Comparison of ENCODE assay signal across 9 cellular contexts in the genomic region with DNA sequence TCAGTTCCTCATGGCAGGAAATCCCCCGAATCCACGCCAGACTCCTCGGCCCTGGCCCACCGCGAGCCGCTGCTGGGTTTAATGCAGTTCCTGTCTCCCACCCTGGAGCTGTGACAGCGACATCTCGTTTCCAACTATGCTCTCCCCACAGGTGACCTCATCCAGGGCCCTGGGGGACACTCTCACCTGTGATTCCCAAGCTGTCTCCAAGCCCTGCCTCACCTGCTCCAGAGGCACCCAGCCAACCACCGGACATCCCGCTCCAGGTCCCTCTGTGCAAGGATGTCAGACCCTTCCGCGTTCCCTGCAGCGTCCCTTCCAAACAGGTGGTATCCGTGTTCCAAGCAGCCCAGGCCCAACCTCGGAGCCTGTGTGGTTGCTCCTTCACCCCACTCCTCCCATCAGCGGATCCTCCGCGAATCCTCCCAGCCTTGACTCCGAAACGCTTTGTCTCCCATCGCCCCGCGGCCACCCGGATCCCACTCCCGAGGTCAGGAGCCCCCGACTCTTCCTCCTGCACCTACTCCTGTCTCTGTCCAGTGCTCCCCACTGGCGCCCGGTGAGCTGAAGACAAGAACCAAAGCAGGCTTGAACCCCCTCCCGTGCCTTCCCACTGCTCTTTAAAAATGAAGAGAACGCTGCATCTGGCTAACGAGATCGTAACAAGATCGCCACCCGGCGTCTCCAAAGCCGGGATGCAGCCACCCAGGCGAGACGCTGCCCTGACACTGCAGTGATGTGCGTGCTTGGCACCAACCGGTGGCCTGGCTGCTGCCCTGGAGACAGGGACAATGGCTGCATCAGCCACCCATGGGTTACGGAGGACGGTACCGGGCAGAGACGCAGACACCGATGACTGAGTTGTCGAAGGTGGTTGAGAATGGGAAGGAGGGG.
DNase-seq lines count a peak whose midpoint lies in the region; ATAC-seq and TF ChIP-seq lines count a peak whose summit lies in the region.
"Had no signal": no experiment of that assay in that cellular context is flagged by ENCODE, and none has a peak within 500 bp of the region (broad histone marks: within the 10 kb centered on the region; RNA-seq: fewer than 3 reads in every experiment).

No MANE protein-coding gene starts in this region.

- H3K27ac Mint-ChIP-seq in effector memory CD8-positive, alpha-beta T cell, result peak overlapping the region; percentile 79 to 95

- H3K27ac ChIP-seq in transverse colon, result no peak overlapping the region
- H3K27ac ChIP-seq: KMS-11 had no signal

- H3K9me3 ChIP-seq in transverse colon, result no peaks in the 10 kb centered on the region

- TF ChIP-seq POLR2A in transverse colon (IDR thresholded peaks at IDR 0.05), result no peak

- in situ Hi-C loops in G401 (cut with HindIII; ENCODE audit: low sequenced_read_pairs), result no loop called here
- in situ Hi-C loops in transverse colon (cut with MboI; ENCODE audit: low pct_ligation_motif_present in 1 of 4, low pct_unique_long_range_greater_than_20kb in 1 of 4, low sequenced_read_pairs in 3 of 4), result no loop called here

- no peak for TF ChIP-seq CTCF in transverse colon (IDR thresholded peaks at IDR 0.05)

- no peaks in the 10 kb centered on the region for H3K4me1 ChIP-seq in transverse colon

- intact Hi-C loops in transverse colon (cut with DNase I; ENCODE audit: low total_unique reads), result loop anchor here (5.0 kb wide), 1 partner anchor 49 kb away; no protein-coding TSS in a partner anchor

- no peaks in the 10 kb centered on the region for H3K9me3 Mint-ChIP-seq in effector memory CD8-positive, alpha-beta T cell
- H3K9me3 Mint-ChIP-seq: activated T-helper 2 cell treated with anti-CD3 and anti-CD28 coated beads, Interferon-gamma antibody, Interleukin-2, Interleukin-4, amounts not matched to agents 10 μg/mL and 5 μg/mL and 100 μg/mL, durations not matched to agents 14 hours and 24 hours and 36 hours had no signal

- no peaks in the 10 kb centered on the region for H3K27me3 ChIP-seq in transverse colon

- WGBS in transverse colon (ENCODE audit: low coverage in 1 of 2), 2 donors, result 83 to 87% methylated on average over 2 to 46 of the region's 46 CpGs

- no peak for TF ChIP-seq EP300 in transverse colon (IDR thresholded peaks at IDR 0.05; ENCODE audit: low read depth)

- no peaks in the 10 kb centered on the region for H3K36me3 ChIP-seq in transverse colon

- ATAC-seq in effector memory CD8-positive, alpha-beta T cell (replicated peaks), result no peak
- ATAC-seq in HG02973 (IDR thresholded peaks at IDR 0.05; ENCODE audit: unreplicated experiment), result no peak

- H3K36me3 Mint-ChIP-seq in effector memory CD8-positive, alpha-beta T cell (ENCODE audit: insufficient read depth), result no peaks in the 10 kb centered on the region

- H3K4me1 Mint-ChIP-seq in effector memory CD8-positive, alpha-beta T cell (ENCODE audit: low read depth in 2 of 2), result peaks cover 17 to 20% of the 10 kb centered on the region in 2 donors

- H3K27me3 Mint-ChIP-seq in effector memory CD8-positive, alpha-beta T cell, result peaks cover 16 to 29% of the 10 kb centered on the region in 2 donors

- DNase-seq in G401 (ENCODE audit: low spot score), result peak; percentile 47
- DNase-seq in NCI-H748 (lab: John Stamatoyannopoulos, UW; ENCODE audit: unreplicated experiment), result peak; percentile 74
- no peak for DNase-seq in effector memory CD8-positive, alpha-beta T cell
- DNase-seq in pons (ENCODE audit: low spot score), result peak; percentile 93
- DNase-seq in kidney glomerular epithelial cell (lab: John Stamatoyannopoulos, UW), result no peak
- no peak for DNase-seq in transverse colon

- H3K4me3 Mint-ChIP-seq in effector memory CD8-positive, alpha-beta T cell, result peak overlapping the region; percentile 58 to 60

- H3K4me3 ChIP-seq in transverse colon, result no peak overlapping the region

Comparison
In these comparisons a context has a peak if more than half of its experiments do, and no peak if none do; other contexts are left out.
1. DNase-seq: peak in G401 (single experiment), NCI-H748 (single experiment) and pons (single experiment); none in effector memory CD8-positive, alpha-beta T cell (0 of 3), kidney glomerular epithelial cell (single experiment) and transverse colon (single experiment).